ENCODE assay signal across 1 cellular context in the genomic region with DNA sequence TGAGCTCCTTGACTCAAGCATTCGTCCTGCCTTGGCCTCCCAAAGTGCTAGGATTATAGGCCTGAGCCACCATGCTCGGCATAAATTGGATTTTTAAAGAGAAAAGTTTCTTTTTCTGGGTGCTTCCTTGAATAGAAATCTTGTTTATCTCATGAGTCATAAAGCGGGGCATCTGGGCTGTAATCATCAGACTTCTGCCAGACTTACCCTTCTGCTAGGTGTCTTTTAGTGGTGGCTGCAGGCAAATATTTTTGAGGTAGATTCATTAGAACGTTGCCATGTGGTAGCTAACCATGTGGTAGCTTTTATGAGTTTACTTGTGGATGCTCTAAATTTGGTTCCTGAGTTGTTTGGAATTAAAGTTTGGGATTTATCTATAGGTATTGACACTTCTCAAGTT.
TF ChIP-seq lines count a peak whose summit lies in the region.

No MANE protein-coding gene starts in this region.

TF ChIP-seq in GM12878, 131 proteins besides CTCF, POLR2A, EP300 and RAD21:
- no peak for TF ChIP-seq ZNF207 (IDR thresholded peaks at IDR 0.05; ENCODE audit: borderline replicate concordance)
- TF ChIP-seq NR2C1 (IDR thresholded peaks at IDR 0.05) = no peak
- no peak for TF ChIP-seq SMC3 (IDR thresholded peaks at IDR 0.05; ENCODE audit: borderline replicate concordance, low read length)
- TF ChIP-seq, protein P1, sequence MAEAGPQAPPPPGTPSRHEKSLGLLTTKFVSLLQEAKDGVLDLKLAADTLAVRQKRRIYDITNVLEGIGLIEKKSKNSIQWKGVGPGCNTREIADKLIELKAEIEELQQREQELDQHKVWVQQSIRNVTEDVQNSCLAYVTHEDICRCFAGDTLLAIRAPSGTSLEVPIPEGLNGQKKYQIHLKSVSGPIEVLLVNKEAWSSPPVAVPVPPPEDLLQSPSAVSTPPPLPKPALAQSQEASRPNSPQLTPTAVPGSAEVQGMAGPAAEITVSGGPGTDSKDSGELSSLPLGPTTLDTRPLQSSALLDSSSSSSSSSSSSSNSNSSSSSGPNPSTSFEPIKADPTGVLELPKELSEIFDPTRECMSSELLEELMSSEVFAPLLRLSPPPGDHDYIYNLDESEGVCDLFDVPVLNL (IDR thresholded peaks at IDR 0.05; ENCODE audit: low read depth, low read length) = no peak
- TF ChIP-seq PML (IDR thresholded peaks at IDR 0.05; ENCODE audit: low read length) = no peak
- no peak for TF ChIP-seq CEBPB (IDR thresholded peaks at IDR 0.05; ENCODE audit: borderline replicate concordance in 1 of 2, low read depth in 2 of 2, low read length in 2 of 2)
- no peak for TF ChIP-seq NFXL1 (IDR thresholded peaks at IDR 0.05; ENCODE audit: borderline replicate concordance)
- no peak for TF ChIP-seq EGR1 (IDR thresholded peaks at IDR 0.05; ENCODE audit: borderline replicate concordance in 1 of 2, low read depth in 2 of 2, low read length in 2 of 2)
- TF ChIP-seq, protein P2, sequence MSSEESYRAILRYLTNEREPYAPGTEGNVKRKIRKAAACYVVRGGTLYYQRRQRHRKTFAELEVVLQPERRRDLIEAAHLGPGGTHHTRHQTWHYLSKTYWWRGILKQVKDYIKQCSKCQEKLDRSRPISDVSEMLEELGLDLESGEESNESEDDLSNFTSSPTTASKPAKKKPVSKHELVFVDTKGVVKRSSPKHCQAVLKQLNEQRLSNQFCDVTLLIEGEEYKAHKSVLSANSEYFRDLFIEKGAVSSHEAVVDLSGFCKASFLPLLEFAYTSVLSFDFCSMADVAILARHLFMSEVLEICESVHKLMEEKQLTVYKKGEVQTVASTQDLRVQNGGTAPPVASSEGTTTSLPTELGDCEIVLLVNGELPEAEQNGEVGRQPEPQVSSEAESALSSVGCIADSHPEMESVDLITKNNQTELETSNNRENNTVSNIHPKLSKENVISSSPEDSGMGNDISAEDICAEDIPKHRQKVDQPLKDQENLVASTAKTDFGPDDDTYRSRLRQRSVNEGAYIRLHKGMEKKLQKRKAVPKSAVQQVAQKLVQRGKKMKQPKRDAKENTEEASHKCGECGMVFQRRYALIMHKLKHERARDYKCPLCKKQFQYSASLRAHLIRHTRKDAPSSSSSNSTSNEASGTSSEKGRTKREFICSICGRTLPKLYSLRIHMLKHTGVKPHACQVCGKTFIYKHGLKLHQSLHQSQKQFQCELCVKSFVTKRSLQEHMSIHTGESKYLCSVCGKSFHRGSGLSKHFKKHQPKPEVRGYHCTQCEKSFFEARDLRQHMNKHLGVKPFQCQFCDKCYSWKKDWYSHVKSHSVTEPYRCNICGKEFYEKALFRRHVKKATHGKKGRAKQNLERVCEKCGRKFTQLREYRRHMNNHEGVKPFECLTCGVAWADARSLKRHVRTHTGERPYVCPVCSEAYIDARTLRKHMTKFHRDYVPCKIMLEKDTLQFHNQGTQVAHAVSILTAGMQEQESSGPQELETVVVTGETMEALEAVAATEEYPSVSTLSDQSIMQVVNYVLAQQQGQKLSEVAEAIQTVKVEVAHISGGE (CRISPR knock-in tag; IDR thresholded peaks at IDR 0.05) = no peak
- TF ChIP-seq, protein P3, sequence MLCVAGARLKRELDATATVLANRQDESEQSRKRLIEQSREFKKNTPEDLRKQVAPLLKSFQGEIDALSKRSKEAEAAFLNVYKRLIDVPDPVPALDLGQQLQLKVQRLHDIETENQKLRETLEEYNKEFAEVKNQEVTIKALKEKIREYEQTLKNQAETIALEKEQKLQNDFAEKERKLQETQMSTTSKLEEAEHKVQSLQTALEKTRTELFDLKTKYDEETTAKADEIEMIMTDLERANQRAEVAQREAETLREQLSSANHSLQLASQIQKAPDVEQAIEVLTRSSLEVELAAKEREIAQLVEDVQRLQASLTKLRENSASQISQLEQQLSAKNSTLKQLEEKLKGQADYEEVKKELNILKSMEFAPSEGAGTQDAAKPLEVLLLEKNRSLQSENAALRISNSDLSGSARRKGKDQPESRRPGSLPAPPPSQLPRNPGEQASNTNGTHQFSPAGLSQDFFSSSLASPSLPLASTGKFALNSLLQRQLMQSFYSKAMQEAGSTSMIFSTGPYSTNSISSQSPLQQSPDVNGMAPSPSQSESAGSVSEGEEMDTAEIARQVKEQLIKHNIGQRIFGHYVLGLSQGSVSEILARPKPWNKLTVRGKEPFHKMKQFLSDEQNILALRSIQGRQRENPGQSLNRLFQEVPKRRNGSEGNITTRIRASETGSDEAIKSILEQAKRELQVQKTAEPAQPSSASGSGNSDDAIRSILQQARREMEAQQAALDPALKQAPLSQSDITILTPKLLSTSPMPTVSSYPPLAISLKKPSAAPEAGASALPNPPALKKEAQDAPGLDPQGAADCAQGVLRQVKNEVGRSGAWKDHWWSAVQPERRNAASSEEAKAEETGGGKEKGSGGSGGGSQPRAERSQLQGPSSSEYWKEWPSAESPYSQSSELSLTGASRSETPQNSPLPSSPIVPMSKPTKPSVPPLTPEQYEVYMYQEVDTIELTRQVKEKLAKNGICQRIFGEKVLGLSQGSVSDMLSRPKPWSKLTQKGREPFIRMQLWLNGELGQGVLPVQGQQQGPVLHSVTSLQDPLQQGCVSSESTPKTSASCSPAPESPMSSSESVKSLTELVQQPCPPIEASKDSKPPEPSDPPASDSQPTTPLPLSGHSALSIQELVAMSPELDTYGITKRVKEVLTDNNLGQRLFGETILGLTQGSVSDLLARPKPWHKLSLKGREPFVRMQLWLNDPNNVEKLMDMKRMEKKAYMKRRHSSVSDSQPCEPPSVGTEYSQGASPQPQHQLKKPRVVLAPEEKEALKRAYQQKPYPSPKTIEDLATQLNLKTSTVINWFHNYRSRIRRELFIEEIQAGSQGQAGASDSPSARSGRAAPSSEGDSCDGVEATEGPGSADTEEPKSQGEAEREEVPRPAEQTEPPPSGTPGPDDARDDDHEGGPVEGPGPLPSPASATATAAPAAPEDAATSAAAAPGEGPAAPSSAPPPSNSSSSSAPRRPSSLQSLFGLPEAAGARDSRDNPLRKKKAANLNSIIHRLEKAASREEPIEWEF (IDR thresholded peaks at IDR 0.05; ENCODE audit: insufficient replicate concordance, low read depth, low read length) = no peak
- no peak for TF ChIP-seq STAT3 (IDR thresholded peaks at IDR 0.05; ENCODE audit: low read depth, low read length)
- no peak for TF ChIP-seq IRF4 (IDR thresholded peaks at IDR 0.05; ENCODE audit: low read depth, low read length)
- no peak for TF ChIP-seq TARDBP (IDR thresholded peaks at IDR 0.05; ENCODE audit: borderline replicate concordance)
- TF ChIP-seq CBX5 (IDR thresholded peaks at IDR 0.05; ENCODE audit: low read depth) = no peak
- no peak for TF ChIP-seq SREBF2 (IDR thresholded peaks at IDR 0.05; ENCODE audit: low read length)
- TF ChIP-seq MYB (IDR thresholded peaks at IDR 0.05; ENCODE audit: borderline replicate concordance, low read depth, low read length) = no peak
